32 cellular contexts compared by ENCODE assay signal in the genomic region with DNA sequence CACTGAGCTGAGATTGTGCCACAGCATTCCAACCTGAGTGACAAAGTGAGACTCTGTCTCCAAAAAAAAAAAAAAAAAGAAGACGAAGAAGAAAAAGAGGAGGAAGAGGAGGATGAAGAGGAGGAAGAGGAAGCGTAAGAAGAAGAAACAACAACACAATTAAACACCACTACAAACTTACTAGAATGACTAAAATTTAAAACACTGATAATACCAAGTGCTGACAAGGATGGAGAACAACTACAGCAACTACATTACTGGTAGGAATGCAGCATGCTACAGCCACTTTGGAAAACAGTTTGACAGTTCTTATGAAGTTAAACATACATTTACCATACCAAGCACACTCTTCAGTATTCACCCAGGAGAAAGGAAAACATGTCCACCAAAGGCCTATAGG.
"Had no signal": no experiment of that assay in that cellular context is flagged by ENCODE, and none has a peak within 500 bp of the region (broad histone marks: within the 10 kb centered on the region; RNA-seq: fewer than 3 reads in every experiment).

No MANE protein-coding gene starts in this region.

- H3K27ac Mint-ChIP-seq: activated B cell treated with CpG ODN at 0.5 μM for 24 hours; activated CD8-positive, alpha-beta T cell treated with anti-CD3 and anti-CD28 coated beads for 36 hours; activated naive CD8-positive, alpha-beta T cell; activated T-helper 17 cell treated with anti-CD3 and anti-CD28 coated beads, Interleukin-2, amount 50 U/mL, for 72 hours; T-helper 1 cell treated with Interleukin-12 subunit alpha and Interleukin-12 subunit beta and Interleukin-4 antibody, amounts not matched to agents 30 μg/mL and 1 μg/mL, for 36 hours; T-helper 2 cell treated with Interferon-gamma antibody and Interleukin-4, amounts not matched to agents 5 μg/mL and 100 μg/mL, for 36 hours had no signal

- H3K36me3 ChIP-seq: brain microvascular endothelial cell, colonic mucosa, heart left ventricle, WERI-Rb-1 had no signal

- H3K27ac ChIP-seq: brain microvascular endothelial cell, colonic mucosa, epithelial cell of prostate, heart left ventricle, WERI-Rb-1 had no signal

- FAIRE-seq: astrocyte, endometrium, frontal cortex had no signal

- H3K27me3 Mint-ChIP-seq: activated B cell treated with CpG ODN at 0.5 μM for 24 hours; activated CD8-positive, alpha-beta T cell treated with anti-CD3 and anti-CD28 coated beads for 36 hours; activated naive CD8-positive, alpha-beta T cell; activated T-helper 17 cell treated with anti-CD3 and anti-CD28 coated beads, Interleukin-2, amount 50 U/mL, for 72 hours had no signal

- H3K4me3 Mint-ChIP-seq: activated B cell treated with CpG ODN at 0.5 μM for 24 hours; activated CD8-positive, alpha-beta T cell treated with anti-CD3 and anti-CD28 coated beads for 36 hours; activated naive CD8-positive, alpha-beta T cell; activated T-cell treated with anti-CD3 and anti-CD28 coated beads, Interleukin-2, amount 50 U/mL, for 4 hours; activated T-helper 17 cell treated with anti-CD3 and anti-CD28 coated beads, Interleukin-2, amount 50 U/mL, for 72 hours; T-helper 1 cell treated with Interleukin-12 subunit alpha and Interleukin-12 subunit beta and Interleukin-4 antibody, amounts not matched to agents 30 μg/mL and 1 μg/mL, for 36 hours; T-helper 2 cell treated with Interferon-gamma antibody and Interleukin-4, amounts not matched to agents 5 μg/mL and 100 μg/mL, for 36 hours had no signal

- H3K27me3 ChIP-seq: brain microvascular endothelial cell, colonic mucosa, heart left ventricle had no signal

- H3K9me3 Mint-ChIP-seq: activated CD8-positive, alpha-beta T cell treated with anti-CD3 and anti-CD28 coated beads for 36 hours had no signal

- H3K4me1 ChIP-seq: colonic mucosa, heart left ventricle had no signal

- ATAC-seq: activated CD4-positive, CD25-positive, alpha-beta regulatory T cell treated with anti-CD3 and anti-CD28 coated beads, Interleukin-2, amount 50 U/mL, for 24 hours; activated CD8-positive, alpha-beta T cell treated with anti-CD3 and anti-CD28 coated beads for 36 hours; activated T-cell treated with anti-CD3 and anti-CD28 coated beads, Interleukin-2, amount 50 U/mL, for 4 hours; activated T-helper 17 cell treated with anti-CD3 and anti-CD28 coated beads, Interleukin-2, amount 50 U/mL, for 72 hours; heart left ventricle had no signal

- H3K4me3 ChIP-seq: colonic mucosa, heart left ventricle had no signal

- H3K9me3 ChIP-seq: colonic mucosa, heart left ventricle had no signal

- DNase-seq: activated B cell treated with CpG ODN at 0.5 μM for 24 hours; activated CD4-positive, alpha-beta T cell treated with anti-CD3 and anti-CD28 coated beads for 48 hours; activated CD4-positive, alpha-beta T cell treated with anti-CD3 and anti-CD28 coated beads, Interleukin-2, amount 50 U/mL, for 1 hour; activated CD4-positive, alpha-beta T cell treated with anti-CD3 and anti-CD28 coated beads, Interleukin-2, amount 50 U/mL, for 48 hours; activated CD8-positive, alpha-beta memory T cell treated with anti-CD3 and anti-CD28 coated beads for 24 hours; activated CD8-positive, alpha-beta T cell treated with anti-CD3 and anti-CD28 coated beads for 36 hours; activated effector memory CD4-positive, alpha-beta T cell treated with Interleukin-2 at 50 U/mL for 16 hours; activated gamma-delta T cell treated with Interleukin-2 at 50 U/mL for 16 hours; activated naive CD4-positive, alpha-beta T cell treated with anti-CD3 and anti-CD28 coated beads, Interleukin-2, amount 50 U/mL, for 16 hours; activated naive CD4-positive, alpha-beta T cell treated with Interleukin-2 at 50 U/mL for 16 hours; activated T-cell treated with anti-CD3 and anti-CD28 coated beads, Interleukin-2, amount 50 U/mL, for 4 hours; amniotic stem cell; anterior cingulate cortex; brain microvascular endothelial cell; caudate nucleus; cerebellar nuclear complex; colonic mucosa; effector CD8-positive, alpha-beta T cell; foreskin fibroblast; glutamatergic neuron; heart left ventricle; T1000; WERI-Rb-1 had no signal
